ENCODE assay signal across 17 cellular contexts in the genomic region with DNA sequence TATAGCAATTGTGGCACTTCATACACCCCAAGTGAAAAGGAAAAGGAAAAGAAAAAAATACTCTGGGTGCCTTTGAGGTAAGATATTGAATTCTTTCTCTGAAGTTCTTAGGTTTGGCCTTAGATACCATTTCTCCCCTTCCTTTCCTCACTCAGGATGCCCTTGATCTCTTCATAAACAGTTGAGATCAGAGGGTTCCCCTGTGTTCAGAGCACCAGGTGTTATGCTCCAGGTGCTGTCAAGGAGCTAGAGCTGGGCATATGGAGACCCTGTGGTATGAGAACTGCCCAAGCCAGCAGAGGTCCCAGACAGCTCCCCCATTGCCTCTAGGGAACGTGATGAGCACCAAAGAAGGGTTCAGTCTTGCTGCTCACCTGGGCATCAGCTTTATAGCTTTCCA. TPM values are rescaled to one million over a fixed set of nuclear protein-coding genes. Genes with fewer than 3 reads are reported as not detected.
"Had no signal": no experiment of that assay in that cellular context is flagged by ENCODE, and none has a peak within 500 bp of the region (broad histone marks: within the 10 kb centered on the region; RNA-seq: fewer than 3 reads in every experiment).

No MANE protein-coding gene starts in this region.

- H3K27ac Mint-ChIP-seq: effector memory CD8-positive, alpha-beta T cell; stimulated activated naive B cell treated with anti-CD40 and anti-IgM and Interleukin-4, amounts not matched to agents 10 μg/mL and 1 μg/mL and 100 μg/mL, for 72 hours; type B pancreatic cell had no signal

- H3K27me3 Mint-ChIP-seq: effector memory CD8-positive, alpha-beta T cell; type B pancreatic cell had no signal

- H3K9me3 Mint-ChIP-seq: effector memory CD8-positive, alpha-beta T cell; stimulated activated naive B cell treated with anti-CD40 and anti-IgM and Interleukin-4, amounts not matched to agents 10 μg/mL and 1 μg/mL and 100 μg/mL, for 72 hours; type B pancreatic cell had no signal

- H3K27me3 ChIP-seq: gastroesophageal sphincter had no signal

- H3K36me3 Mint-ChIP-seq: stimulated activated naive B cell treated with anti-CD40 and anti-IgM and Interleukin-4, amounts not matched to agents 10 μg/mL and 1 μg/mL and 100 μg/mL, for 72 hours; type B pancreatic cell had no signal

- H3K27ac ChIP-seq: adrenal gland, epithelial cell of prostate, gastroesophageal sphincter, left ventricle myocardium inferior had no signal

- ATAC-seq: effector memory CD8-positive, alpha-beta T cell; gastroesophageal sphincter; sciatic nerve; stimulated activated naive B cell treated with anti-CD40 and anti-IgM and Interleukin-4, amounts not matched to agents 10 μg/mL and 1 μg/mL and 100 μg/mL, for 72 hours had no signal

- H3K9me3 ChIP-seq: adrenal gland, gastroesophageal sphincter, left ventricle myocardium inferior, spleen had no signal

- H3K4me3 Mint-ChIP-seq: stimulated activated naive B cell treated with anti-CD40 and anti-IgM and Interleukin-4, amounts not matched to agents 10 μg/mL and 1 μg/mL and 100 μg/mL, for 72 hours; type B pancreatic cell had no signal

- H3K36me3 ChIP-seq: adrenal gland, gastroesophageal sphincter, left ventricle myocardium inferior, spleen had no signal

- DNase-seq: activated CD4-positive, CD25-positive, alpha-beta regulatory T cell treated with anti-CD3 and anti-CD28 coated beads, Interleukin-2, amount 50 U/mL, for 72 hours; adrenal gland; caudate nucleus; effector memory CD8-positive, alpha-beta T cell; left ventricle myocardium inferior; mesenchymal stem cell; SHP77; spleen; stimulated activated CD4-positive, alpha-beta T cell treated with anti-CD3 and anti-CD28 coated beads, Interleukin-1b, Interleukin-23, amount 100 ng/mL, for 48 hours; stimulated activated naive B cell treated with anti-CD40 and anti-IgM and Interleukin-4, amounts not matched to agents 10 μg/mL and 1 μg/mL and 100 μg/mL, for 72 hours; T-helper 9 cell had no signal

RNA-seq across cellular contexts. Expression of gene CD40LG, which starts 17.1 kb away (rescaled TPM):
- total RNA-seq: left ventricle myocardium inferior, osteoblast, pulmonary artery endothelial cell had no signal
